21 cellular contexts compared by ENCODE assay signal in the genomic region with DNA sequence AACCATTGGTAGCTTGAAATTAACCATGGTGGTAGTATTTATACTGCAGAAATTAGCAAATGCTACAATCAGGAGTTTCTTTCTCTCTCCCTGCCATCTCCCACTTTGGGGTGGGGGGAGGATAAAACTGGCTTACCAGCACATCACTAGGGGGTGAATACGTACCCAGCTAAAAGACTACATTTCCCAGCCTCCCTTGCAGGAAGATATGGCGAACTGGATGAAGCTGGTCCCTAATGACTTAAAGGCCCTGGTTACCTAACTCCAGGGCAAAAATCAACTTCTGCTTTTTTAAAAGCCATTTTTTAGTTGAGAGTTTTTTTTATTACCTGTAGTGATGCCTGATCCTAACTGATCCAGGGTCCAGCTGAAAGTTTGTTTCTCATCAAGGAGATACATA.
"Had no signal": no experiment of that assay in that cellular context is flagged by ENCODE, and none has a peak within 500 bp of the region (broad histone marks: within the 10 kb centered on the region; RNA-seq: fewer than 3 reads in every experiment).

No MANE protein-coding gene starts in this region.

- FAIRE-seq: astrocyte, endometrium, frontal cortex, urothelium cell line had no signal

- H3K27ac Mint-ChIP-seq: activated naive CD4-positive, alpha-beta T cell treated with anti-CD3 and anti-CD28 coated beads, Interleukin-2, amount 50 U/mL, for 72 hours; activated T-helper 1 cell treated with anti-CD3 and anti-CD28 coated beads, Interleukin-12 subunit alpha, Interleukin-12 subunit beta, Interleukin-2, Interleukin-4 antibody, amounts not matched to agents 30 ng/mL and 10 ng/mL and 1 ng/mL, durations not matched to agents 14 hours and 24 hours and 36 hours; progenitor cell of endocrine pancreas had no signal

- H3K4me3 ChIP-seq: adrenal gland, breast epithelium, coronary artery, left ventricle myocardium inferior, tibial nerve had no signal

- H3K9me3 ChIP-seq: adrenal gland, breast epithelium had no signal

- DNase-seq: activated CD4-positive, alpha-beta T cell treated with anti-CD3 and anti-CD28 coated beads, Interleukin-2, amount 50 U/mL, for 4 hours; activated gamma-delta T cell treated with Interleukin-2 at 50 U/mL for 16 hours; adrenal gland; head of caudate nucleus; left ventricle myocardium inferior; mammary epithelial cell; stimulated activated CD4-positive, alpha-beta T cell treated with anti-CD3 and anti-CD28 coated beads, Interleukin-12 subunit alpha, Interleukin-12 subunit beta, amount 100 ng/mL, for 4 hours; stimulated activated CD4-positive, alpha-beta T cell treated with anti-CD3 and anti-CD28 coated beads, Interleukin-1b, Interleukin-23, amount 100 ng/mL, for 48 hours; stimulated activated CD8-positive, alpha-beta memory T cell treated with anti-CD3 and anti-CD28 coated beads, Interleukin-4, amount 100 ng/mL, for 48 hours; stimulated activated naive CD8-positive, alpha-beta T cell treated with anti-CD3 and anti-CD28 coated beads, Interleukin-15, Interleukin-2, amounts not matched to agents 100 U/mL and 50 U/mL, for 24 hours had no signal

- H3K4me3 Mint-ChIP-seq: activated T-helper 1 cell treated with anti-CD3 and anti-CD28 coated beads, Interleukin-12 subunit alpha, Interleukin-12 subunit beta, Interleukin-2, Interleukin-4 antibody, amounts not matched to agents 30 ng/mL and 10 ng/mL and 1 ng/mL, durations not matched to agents 14 hours and 24 hours and 36 hours had no signal

- H3K27me3 Mint-ChIP-seq: progenitor cell of endocrine pancreas had no signal

- H3K36me3 ChIP-seq: adrenal gland, breast epithelium, left ventricle myocardium inferior, tibial nerve had no signal

- H3K27me3 ChIP-seq: adrenal gland, breast epithelium, tibial nerve had no signal

- H3K27ac ChIP-seq: adrenal gland, breast epithelium, coronary artery, left ventricle myocardium inferior, tibial nerve, VCaP had no signal

- H3K36me3 Mint-ChIP-seq: activated naive CD4-positive, alpha-beta T cell treated with anti-CD3 and anti-CD28 coated beads, Interleukin-2, amount 50 U/mL, for 72 hours had no signal

- ATAC-seq: activated naive CD4-positive, alpha-beta T cell treated with anti-CD3 and anti-CD28 coated beads, Interleukin-2, amount 50 U/mL, for 72 hours; stimulated activated naive CD8-positive, alpha-beta T cell treated with anti-CD3 and anti-CD28 coated beads, Interleukin-15, Interleukin-2, amounts not matched to agents 100 U/mL and 50 U/mL, for 24 hours had no signal

- H3K9me3 Mint-ChIP-seq: activated naive CD4-positive, alpha-beta T cell treated with anti-CD3 and anti-CD28 coated beads, Interleukin-2, amount 50 U/mL, for 72 hours; activated T-helper 1 cell treated with anti-CD3 and anti-CD28 coated beads, Interleukin-12 subunit alpha, Interleukin-12 subunit beta, Interleukin-2, Interleukin-4 antibody, amounts not matched to agents 30 ng/mL and 10 ng/mL and 1 ng/mL, durations not matched to agents 14 hours and 24 hours and 36 hours had no signal

- H3K4me1 ChIP-seq: adrenal gland, breast epithelium, left ventricle myocardium inferior, tibial nerve had no signal
